8 cellular contexts compared by ENCODE assay signal in the genomic region with DNA sequence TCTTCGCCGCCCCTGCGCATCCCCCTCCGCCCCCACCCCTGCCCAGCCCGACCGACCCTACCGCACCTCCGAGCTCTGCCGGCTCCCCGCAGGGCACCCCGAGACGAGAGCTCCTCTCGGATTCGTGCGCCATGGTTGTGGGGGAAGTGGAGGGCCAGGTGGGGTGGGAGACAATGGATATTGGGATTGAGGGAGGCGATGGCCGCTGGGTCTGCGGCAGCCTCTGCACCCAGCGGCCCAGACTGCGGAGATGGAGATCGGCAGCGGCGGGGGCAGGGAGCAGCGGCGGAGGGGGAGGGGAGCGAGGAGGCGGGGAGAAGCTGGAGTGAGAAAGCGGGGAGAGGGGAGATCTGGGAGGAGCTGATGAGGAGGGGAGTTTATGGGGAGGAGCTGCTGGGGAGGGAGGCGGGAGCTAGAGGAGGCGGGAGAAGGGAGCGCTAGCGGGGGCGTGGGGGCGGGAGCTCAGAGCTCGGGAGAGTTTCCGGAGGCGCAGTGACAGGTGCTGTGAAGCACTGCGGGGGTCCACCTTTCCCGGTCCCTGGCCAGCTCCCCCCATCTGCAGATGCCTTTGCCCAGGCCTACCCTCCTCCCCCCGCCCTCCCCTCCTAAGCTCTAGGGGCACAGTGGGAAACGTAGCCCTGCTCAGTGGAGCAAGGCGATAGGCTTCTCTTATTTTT. TPM values are rescaled to one million over a fixed set of nuclear protein-coding genes. Genes with fewer than 3 reads are reported as not detected.
DNase-seq lines count a peak whose midpoint lies in the region; ATAC-seq, FAIRE-seq and TF ChIP-seq lines count a peak whose summit lies in the region.

A gene (minus strand): TSS at position 352 of the 677 bp plus-strand sequence. CDS start 219 bp downstream, at position 133.

- peak; percentile 57 for DNase-seq in AG20443 (ENCODE audit: low spot score)
- DNase-seq in H54 (ENCODE audit: insufficient read length, low spot score) = peak; percentile 11
- DNase-seq in NCI-H524 treated with DMSO at 0.1 percent for 48 hours (lab: John Stamatoyannopoulos, UW) = peak; percentile 92
- peak; percentile 56 for DNase-seq in activated T-cell treated with anti-CD3 and anti-CD28 coated beads for 4 hours
- DNase-seq in mucosa of gallbladder (ENCODE audit: low spot score) = peak; percentile 47
- DNase-seq in stimulated activated CD8-positive, alpha-beta memory T cell treated with anti-CD3 and anti-CD28 coated beads, Interleukin-4, amount 100 ng/mL, for 1 hour (ENCODE audit: low read depth in 2 of 2, low spot score in 1 of 2) = peak; percentile 14 to 30

- H3K36me3 ChIP-seq in esophagus (ENCODE audit: control insufficient read depth in 2 of 2, insufficient read depth in 2 of 2, low read length in 1 of 2) = no peaks in the 10 kb centered on the region

- H3K4me3 ChIP-seq in esophagus (ENCODE audit: low read depth in 1 of 2, low read length in 2 of 2) = peak within 1 kb of the TSS; percentile 56 to 58

- no peaks in the 10 kb centered on the region for H3K4me1 ChIP-seq in esophagus (ENCODE audit: control insufficient read depth in 2 of 2, insufficient read depth in 2 of 2, low read length in 1 of 2)

- TF ChIP-seq POLR2A in H54 (IDR thresholded peaks at IDR 0.05; ENCODE audit: low read depth, low read length) = no peak

- H3K27me3 ChIP-seq in esophagus (ENCODE audit: control insufficient read depth in 1 of 2, insufficient read depth in 2 of 2, low read length in 2 of 2) = no peaks in the 10 kb centered on the region

- no peak for ATAC-seq in GM19324 (IDR thresholded peaks at IDR 0.05; ENCODE audit: low FRiP score, unreplicated experiment)

- H3K9me3 ChIP-seq in esophagus (ENCODE audit: control insufficient read depth in 2 of 2, insufficient read depth in 1 of 2, low read depth in 1 of 2, low read length in 1 of 2) = no peaks in the 10 kb centered on the region

- peak within 1 kb of the TSS in 1 of 2 donors; percentile 43 for H3K27ac ChIP-seq in esophagus (ENCODE audit: low read depth in 2 of 2, low read length in 1 of 2)

- no peak for FAIRE-seq in H54 (lab: Jason Lieb, UNC)

- WGBS in esophagus, 2 donors = 1% methylated on average over 32 to 41 of the region's 42 CpGs

RNA-seq across cellular contexts. Expression of the gene that starts here (rescaled TPM):
- polyA plus RNA-seq in esophagus = 1 to 10 TPM in 1 of 2 donors, under 1 TPM in 1; 0.98 to 1.8 TPM
- total RNA-seq in mucosa of gallbladder = 8.3 TPM

Comparison
In these comparisons a context has a peak if more than half of its experiments do, and no peak if none do; other contexts are left out.
1. DNase-seq: peak in every context shown above with its lines; median percentile 92 in NCI-H524 treated with DMSO at 0.1 percent for 48 hours; 57 in AG20443; 56 in activated T-cell treated with anti-CD3 and anti-CD28 coated beads for 4 hours; 47 in mucosa of gallbladder; 22 in stimulated activated CD8-positive, alpha-beta memory T cell treated with anti-CD3 and anti-CD28 coated beads, Interleukin-4, amount 100 ng/mL, for 1 hour; 11 in H54.